9 cellular contexts compared by ENCODE assay signal in the genomic region with DNA sequence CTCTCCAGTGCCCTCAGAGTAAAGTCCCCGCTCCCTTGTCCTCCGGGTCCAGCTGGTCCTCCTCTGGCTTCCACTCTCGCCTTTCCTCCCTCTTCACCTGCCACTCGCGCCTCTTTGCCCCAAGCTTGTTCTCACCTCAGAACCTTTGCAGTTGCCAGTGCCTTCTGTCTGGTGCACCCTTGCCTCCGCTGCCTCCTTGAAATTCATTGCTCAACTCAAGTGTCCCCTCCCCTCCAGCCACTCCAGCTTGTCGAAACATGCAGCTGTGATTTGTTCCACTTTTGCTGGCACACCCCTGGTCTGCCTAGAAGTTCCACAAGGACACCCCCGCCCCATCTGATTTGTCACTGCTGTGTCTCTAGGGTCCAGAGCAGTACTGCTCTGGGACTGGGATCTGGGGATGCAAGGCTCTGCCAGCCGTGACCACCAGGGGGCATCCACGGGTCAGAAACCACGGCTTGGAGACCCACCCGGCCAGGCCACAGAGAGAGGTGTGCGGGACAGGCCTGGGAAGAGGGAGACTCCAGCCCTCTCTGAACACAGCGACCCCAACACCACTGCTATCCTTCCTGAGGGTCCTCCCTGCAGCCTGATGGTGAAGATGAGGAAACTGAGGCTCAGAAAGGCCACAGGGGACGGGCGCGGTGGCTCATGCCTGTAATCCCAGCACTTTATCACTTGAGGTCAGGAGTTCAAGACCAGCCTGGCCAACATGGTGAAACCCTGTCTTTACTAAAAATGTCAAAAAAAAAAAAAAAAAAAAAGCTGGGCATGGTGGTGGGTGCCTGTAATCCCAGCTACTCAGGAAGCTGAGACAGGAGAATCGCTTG. TPM values are rescaled to one million over a fixed set of nuclear protein-coding genes. Genes with fewer than 3 reads are reported as not detected.
DNase-seq lines count a peak whose midpoint lies in the region; ATAC-seq, FAIRE-seq and TF ChIP-seq lines count a peak whose summit lies in the region.
"Had no signal": no experiment of that assay in that cellular context is flagged by ENCODE, and none has a peak within 500 bp of the region (broad histone marks: within the 10 kb centered on the region; RNA-seq: fewer than 3 reads in every experiment).

No MANE protein-coding gene starts in this region.

- no peaks in the 10 kb centered on the region for H3F3A ChIP-seq in neural cell (ENCODE audit: insufficient read depth, low read length, poor library complexity, severe bottlenecking)

- TF ChIP-seq EP300 in neural cell (conservative IDR thresholded peaks at IDR 0.05; ENCODE audit: poor library complexity, severe bottlenecking): no peak

- no peak overlapping the region for H3K9ac ChIP-seq in neural cell (ENCODE audit: low read length)

- FAIRE-seq in D721Med (lab: Jason Lieb, UNC): no peak
- FAIRE-seq: TTC549 had no signal

- H3K79me2 ChIP-seq in neural cell (replicated peaks; ENCODE audit: insufficient read depth, low read length): no peaks in the 10 kb centered on the region

- H3K36me3 Mint-ChIP-seq in activated T-helper 17 cell treated with anti-CD3 and anti-CD28 coated beads, Interleukin-2, amount 50 U/mL, for 72 hours (ENCODE audit: low read depth): no peaks in the 10 kb centered on the region

- TF ChIP-seq CTCF in D721Med (IDR thresholded peaks at IDR 0.05; ENCODE audit: insufficient read depth, missing control alignments) (peak; percentile 95), RWPE1 (conservative IDR thresholded peaks at IDR 0.05; ENCODE audit: low read depth) (peak; percentile 97), fibroblast of mammary gland (conservative IDR thresholded peaks at IDR 0.05; ENCODE audit: control insufficient read depth, insufficient read depth, low read depth, low read length) (peak; percentile 94), neural cell (IDR thresholded peaks at IDR 0.05; ENCODE audit: poor library complexity, severe bottlenecking) (peak; percentile 93)

- H3K4me3 Mint-ChIP-seq in activated T-helper 17 cell treated with anti-CD3 and anti-CD28 coated beads, Interleukin-2, amount 50 U/mL, for 72 hours: no peak overlapping the region

- no peaks in the 10 kb centered on the region for H3K27me3 ChIP-seq in neural cell (ENCODE audit: insufficient read depth, low read depth, low read length)

- H3K4me1 Mint-ChIP-seq in activated T-helper 17 cell treated with anti-CD3 and anti-CD28 coated beads, Interleukin-2, amount 50 U/mL, for 72 hours: peaks cover 7% of the 10 kb centered on the region

- H3K4me2 ChIP-seq in neural cell (ENCODE audit: low read length): no peak overlapping the region

- no peaks in the 10 kb centered on the region for H3K9me2 ChIP-seq in neural cell (ENCODE audit: insufficient read depth, low read length)

- H3K36me3 ChIP-seq in neural cell (ENCODE audit: insufficient read depth, low read length): no peaks in the 10 kb centered on the region

- CTCF ChIA-PET in RWPE1 (lab: Yijun Ruan, JAX): interaction anchor here (0.5 to 2.4 kb wide), 23 partner anchors 16 to 849 kb away, joined by 3 to 16 read pairs (median 3); no protein-coding TSS in a partner anchor

- H3K27ac Mint-ChIP-seq in activated T-helper 17 cell treated with anti-CD3 and anti-CD28 coated beads, Interleukin-2, amount 50 U/mL, for 72 hours: no peak overlapping the region

- H3K9me3 Mint-ChIP-seq in activated T-helper 17 cell treated with anti-CD3 and anti-CD28 coated beads, Interleukin-2, amount 50 U/mL, for 72 hours: no peaks in the 10 kb centered on the region

- H4K20me1 ChIP-seq in neural cell (ENCODE audit: insufficient read depth): no peaks in the 10 kb centered on the region

- no peak overlapping the region for H3K4me3 ChIP-seq in Jurkat, Clone E6-1 (ENCODE audit: low read length)
- H3K4me3 ChIP-seq in fibroblast of mammary gland (ENCODE audit: control insufficient read depth, low read depth, low read length) (no peak overlapping the region), neural cell (ENCODE audit: low read length) (no peak overlapping the region)

- peak; percentile 96 for ATAC-seq in activated T-helper 17 cell treated with anti-CD3 and anti-CD28 coated beads, Interleukin-2, amount 50 U/mL, for 72 hours (replicated peaks)
- ATAC-seq in stimulated activated naive CD8-positive, alpha-beta T cell treated with anti-CD3 and anti-CD28 coated beads, Interleukin-15, Interleukin-2, amounts not matched to agents 100 U/mL and 50 U/mL, for 24 hours: peak; percentile 96
- ATAC-seq in GM19463 (IDR thresholded peaks at IDR 0.05; ENCODE audit: unreplicated experiment): no peak

- peak; percentile 86 for DNase-seq in D721Med (ENCODE audit: insufficient read length, low spot score)
- peak; percentile 61 for DNase-seq in Jurkat, Clone E6-1 (ENCODE audit: low read depth, low spot score)
- DNase-seq in RWPE1 (ENCODE audit: low spot score): peak; percentile 89
- DNase-seq in fibroblast of mammary gland (ENCODE audit: low read depth): peak; percentile 68
- peak; percentile 91 for DNase-seq in stimulated activated naive CD8-positive, alpha-beta T cell treated with anti-CD3 and anti-CD28 coated beads, Interleukin-15, Interleukin-2, amounts not matched to agents 100 U/mL and 50 U/mL, for 24 hours

- no peaks in the 10 kb centered on the region for H3K27me3 Mint-ChIP-seq in activated T-helper 17 cell treated with anti-CD3 and anti-CD28 coated beads, Interleukin-2, amount 50 U/mL, for 72 hours

- peak; percentile 87 for TF ChIP-seq RAD21 in neural cell (conservative IDR thresholded peaks at IDR 0.05)

- H3K27ac ChIP-seq in RWPE1 (no peak overlapping the region), neural cell (ENCODE audit: low read length) (no peak overlapping the region)

- POLR2A ChIA-PET in RWPE1 (lab: Yijun Ruan, JAX; ENCODE audit: low non-redundant PET): no interaction called here

- H3K9me3 ChIP-seq in neural cell (ENCODE audit: low read length): no peaks in the 10 kb centered on the region

- H2AFZ ChIP-seq in neural cell (ENCODE audit: low read depth, low read length): no peak overlapping the region

TF ChIP-seq in neural cell, 6 proteins besides CTCF, POLR2A, EP300 and RAD21:
- TF ChIP-seq, protein P1, sequence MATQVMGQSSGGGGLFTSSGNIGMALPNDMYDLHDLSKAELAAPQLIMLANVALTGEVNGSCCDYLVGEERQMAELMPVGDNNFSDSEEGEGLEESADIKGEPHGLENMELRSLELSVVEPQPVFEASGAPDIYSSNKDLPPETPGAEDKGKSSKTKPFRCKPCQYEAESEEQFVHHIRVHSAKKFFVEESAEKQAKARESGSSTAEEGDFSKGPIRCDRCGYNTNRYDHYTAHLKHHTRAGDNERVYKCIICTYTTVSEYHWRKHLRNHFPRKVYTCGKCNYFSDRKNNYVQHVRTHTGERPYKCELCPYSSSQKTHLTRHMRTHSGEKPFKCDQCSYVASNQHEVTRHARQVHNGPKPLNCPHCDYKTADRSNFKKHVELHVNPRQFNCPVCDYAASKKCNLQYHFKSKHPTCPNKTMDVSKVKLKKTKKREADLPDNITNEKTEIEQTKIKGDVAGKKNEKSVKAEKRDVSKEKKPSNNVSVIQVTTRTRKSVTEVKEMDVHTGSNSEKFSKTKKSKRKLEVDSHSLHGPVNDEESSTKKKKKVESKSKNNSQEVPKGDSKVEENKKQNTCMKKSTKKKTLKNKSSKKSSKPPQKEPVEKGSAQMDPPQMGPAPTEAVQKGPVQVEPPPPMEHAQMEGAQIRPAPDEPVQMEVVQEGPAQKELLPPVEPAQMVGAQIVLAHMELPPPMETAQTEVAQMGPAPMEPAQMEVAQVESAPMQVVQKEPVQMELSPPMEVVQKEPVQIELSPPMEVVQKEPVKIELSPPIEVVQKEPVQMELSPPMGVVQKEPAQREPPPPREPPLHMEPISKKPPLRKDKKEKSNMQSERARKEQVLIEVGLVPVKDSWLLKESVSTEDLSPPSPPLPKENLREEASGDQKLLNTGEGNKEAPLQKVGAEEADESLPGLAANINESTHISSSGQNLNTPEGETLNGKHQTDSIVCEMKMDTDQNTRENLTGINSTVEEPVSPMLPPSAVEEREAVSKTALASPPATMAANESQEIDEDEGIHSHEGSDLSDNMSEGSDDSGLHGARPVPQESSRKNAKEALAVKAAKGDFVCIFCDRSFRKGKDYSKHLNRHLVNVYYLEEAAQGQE (IDR thresholded peaks at IDR 0.05; ENCODE audit: borderline replicate concordance): no peak
- TF ChIP-seq EZH2 (IDR thresholded peaks at IDR 0.05; ENCODE audit: borderline replicate concordance, insufficient read depth, low read length, poor library complexity, severe bottlenecking) (no peak), SMC3 (conservative IDR thresholded peaks at IDR 0.05; ENCODE audit: poor library complexity) (peak; percentile 88), TAF1 (IDR thresholded peaks at IDR 0.05; ENCODE audit: low read depth) (no peak), POLR2AphosphoS5 (IDR thresholded peaks at IDR 0.05) (no peak), MXI1 (conservative IDR thresholded peaks at IDR 0.05; ENCODE audit: poor library complexity, severe bottlenecking) (no peak)

RNA-seq across cellular contexts. Expression of a gene that starts 49.9 kb away (rescaled TPM):
- 117 TPM for polyA plus RNA-seq in Jurkat, Clone E6-1 (2012; ENCODE audit: insufficient read depth, insufficient read length)
- total RNA-seq in activated T-helper 17 cell treated with anti-CD3 and anti-CD28 coated beads, Interleukin-2, amount 50 U/mL, for 72 hours: 100 to 1,000 TPM; 103 to 110 TPM
- polyA plus RNA-seq in neural cell: 80.5 and 81.4 TPM in 2 replicates
- polyA minus RNA-seq in neural cell: 85.9 and 96.5 TPM in 2 replicates
